ENCODE assay signal across 8 cellular contexts in the genomic region with DNA sequence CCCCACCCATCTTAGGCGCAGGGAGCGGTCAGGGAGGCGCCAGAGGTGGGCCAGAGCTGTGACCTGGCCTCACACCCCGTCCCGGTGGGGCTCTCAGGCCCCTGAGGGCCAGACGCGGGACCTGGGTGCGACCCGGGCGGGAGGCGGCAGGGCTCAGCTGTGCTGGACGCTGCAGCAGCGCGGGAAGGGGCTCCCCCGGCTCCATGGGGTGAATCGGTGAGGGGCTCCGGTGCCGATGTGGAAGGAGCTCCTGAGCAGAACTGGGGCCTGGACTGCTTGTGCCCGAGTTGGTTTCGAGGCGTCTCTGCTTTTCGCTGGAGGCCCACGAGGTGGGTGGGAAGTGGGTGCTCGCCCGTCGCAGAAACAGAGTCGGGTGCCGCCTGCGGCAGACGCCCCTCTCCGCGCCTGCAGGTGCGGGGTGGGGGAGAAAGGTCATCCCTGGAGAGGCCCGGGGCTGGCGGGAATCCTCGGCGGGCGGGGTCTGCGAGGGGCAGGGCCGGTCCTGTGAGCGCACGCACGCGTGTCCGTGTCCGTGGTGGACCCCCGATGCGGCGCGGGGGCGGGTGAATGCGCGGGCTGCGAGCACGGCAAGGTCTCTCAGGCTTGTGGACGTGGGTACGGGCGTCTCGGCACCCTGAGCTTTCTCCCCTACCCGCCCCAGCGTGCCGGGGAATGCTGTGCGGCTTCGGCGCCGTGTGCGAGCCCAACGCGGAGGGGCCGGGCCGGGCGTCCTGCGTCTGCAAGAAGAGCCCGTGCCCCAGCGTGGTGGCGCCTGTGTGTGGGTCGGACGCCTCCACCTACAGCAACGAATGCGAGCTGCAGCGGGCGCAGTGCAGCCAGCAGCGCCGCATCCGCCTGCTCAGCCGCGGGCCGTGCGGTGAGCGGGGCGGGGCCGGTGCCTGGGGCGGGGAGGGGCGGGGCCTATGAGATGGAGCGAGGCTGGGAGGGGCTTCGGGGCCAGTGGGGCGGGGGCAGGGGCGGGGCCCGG. TPM values are rescaled to one million over a fixed set of nuclear protein-coding genes. Genes with fewer than 3 reads are reported as not detected.
DNase-seq lines count a peak whose midpoint lies in the region; ATAC-seq and TF ChIP-seq lines count a peak whose summit lies in the region.

No MANE protein-coding gene starts in this region.

- no peak; the same call in 1 of the 2 replicates for TF ChIP-seq CTCF in C4-2B (conservative IDR thresholded peaks at IDR 0.05)

- WGBS in esophagus, 2 donors = 6% methylated on average over 82 to 97 of the region's 99 CpGs

- H3K27ac Mint-ChIP-seq in naive thymus-derived CD8-positive, alpha-beta T cell = no peak overlapping the region
- H3K27ac Mint-ChIP-seq in stimulated activated naive B cell treated with anti-CD40 and anti-IgM and Interleukin-4, amounts not matched to agents 10 μg/mL and 1 μg/mL and 100 μg/mL, for 72 hours = peak overlapping the region; percentile 67

- no peaks in the 10 kb centered on the region for H3K9me3 ChIP-seq in esophagus (ENCODE audit: control insufficient read depth in 2 of 2, insufficient read depth in 1 of 2, low read depth in 1 of 2, low read length in 1 of 2)

- peak; percentile 40 for ATAC-seq in GM21576 (IDR thresholded peaks at IDR 0.05; ENCODE audit: unreplicated experiment)
- ATAC-seq in activated T-cell treated with anti-CD3 and anti-CD28 coated beads, Interleukin-2, amount 50 U/mL, for 4 hours = peak; percentile 82 to 89
- peak; percentile 93 to 94 for ATAC-seq in naive thymus-derived CD8-positive, alpha-beta T cell
- ATAC-seq in stimulated activated naive B cell treated with anti-CD40 and anti-IgM and Interleukin-4, amounts not matched to agents 10 μg/mL and 1 μg/mL and 100 μg/mL, for 72 hours (replicated peaks) = peak; percentile 53 to 62
- ATAC-seq in HG02571 (IDR thresholded peaks at IDR 0.05; ENCODE audit: unreplicated experiment) = no peak

- H3K4me1 ChIP-seq in esophagus (ENCODE audit: control insufficient read depth in 2 of 2, insufficient read depth in 2 of 2, low read length in 1 of 2) = peaks cover 3 to 13% of the 10 kb centered on the region in 2 donors

- peaks cover 24% of the 10 kb centered on the region for H3K27me3 Mint-ChIP-seq in activated T-cell treated with anti-CD3 and anti-CD28 coated beads, Interleukin-2, amount 50 U/mL, for 4 hours (ENCODE audit: low read depth)
- H3K27me3 Mint-ChIP-seq in naive thymus-derived CD8-positive, alpha-beta T cell = peaks cover 0 to 10% (median 0%) of the 10 kb centered on the region in 5 donors
- peaks cover 20 to 37% of the 10 kb centered on the region in 2 donors for H3K27me3 Mint-ChIP-seq in stimulated activated naive B cell treated with anti-CD40 and anti-IgM and Interleukin-4, amounts not matched to agents 10 μg/mL and 1 μg/mL and 100 μg/mL, for 72 hours

- peaks cover 0 to 17% of the 10 kb centered on the region in 2 donors for H3K36me3 ChIP-seq in esophagus (ENCODE audit: control insufficient read depth in 2 of 2, insufficient read depth in 2 of 2, low read length in 1 of 2)

- no peaks in the 10 kb centered on the region for H3K27me3 ChIP-seq in esophagus (ENCODE audit: control insufficient read depth in 1 of 2, insufficient read depth in 2 of 2, low read length in 2 of 2)

- peak; percentile 81 for DNase-seq in NCI-H748 (lab: John Stamatoyannopoulos, UW; ENCODE audit: unreplicated experiment)
- peak; percentile 73 for DNase-seq in activated T-cell treated with anti-CD3 and anti-CD28 coated beads, Interleukin-2, amount 50 U/mL, for 4 hours
- peak; percentile 68 to 92 (median 83) for DNase-seq in naive thymus-derived CD8-positive, alpha-beta T cell
- no peak for DNase-seq in stimulated activated naive B cell treated with anti-CD40 and anti-IgM and Interleukin-4, amounts not matched to agents 10 μg/mL and 1 μg/mL and 100 μg/mL, for 72 hours

- H3K4me3 Mint-ChIP-seq in activated T-cell treated with anti-CD3 and anti-CD28 coated beads, Interleukin-2, amount 50 U/mL, for 4 hours = peak overlapping the region; percentile 39
- H3K4me3 Mint-ChIP-seq in naive thymus-derived CD8-positive, alpha-beta T cell = peak overlapping the region; percentile 57 to 84 (median 79)
- peak overlapping the region; percentile 75 to 83 for H3K4me3 Mint-ChIP-seq in stimulated activated naive B cell treated with anti-CD40 and anti-IgM and Interleukin-4, amounts not matched to agents 10 μg/mL and 1 μg/mL and 100 μg/mL, for 72 hours

- H3K4me3 ChIP-seq in esophagus (ENCODE audit: low read depth in 1 of 2, low read length in 2 of 2) = peak overlapping the region; percentile 20 to 43

- H3K27ac ChIP-seq in C4-2B = peak overlapping the region; percentile 72
- H3K27ac ChIP-seq in esophagus (ENCODE audit: low read depth in 2 of 2, low read length in 1 of 2) = no peak overlapping the region

- H3K36me3 Mint-ChIP-seq in activated T-cell treated with anti-CD3 and anti-CD28 coated beads, Interleukin-2, amount 50 U/mL, for 4 hours (ENCODE audit: insufficient read depth) = no peaks in the 10 kb centered on the region
- no peaks in the 10 kb centered on the region for H3K36me3 Mint-ChIP-seq in naive thymus-derived CD8-positive, alpha-beta T cell
- peaks cover 32 to 39% of the 10 kb centered on the region in 2 donors for H3K36me3 Mint-ChIP-seq in stimulated activated naive B cell treated with anti-CD40 and anti-IgM and Interleukin-4, amounts not matched to agents 10 μg/mL and 1 μg/mL and 100 μg/mL, for 72 hours

- no peaks in the 10 kb centered on the region for H3K9me3 Mint-ChIP-seq in activated T-cell treated with anti-CD3 and anti-CD28 coated beads, Interleukin-2, amount 50 U/mL, for 4 hours
- H3K9me3 Mint-ChIP-seq in naive thymus-derived CD8-positive, alpha-beta T cell = peaks cover 0 to 8% (median 0%) of the 10 kb centered on the region in 9 donors
- no peaks in the 10 kb centered on the region for H3K9me3 Mint-ChIP-seq in stimulated activated naive B cell treated with anti-CD40 and anti-IgM and Interleukin-4, amounts not matched to agents 10 μg/mL and 1 μg/mL and 100 μg/mL, for 72 hours

- peaks cover 16% of the 10 kb centered on the region for H3K4me1 Mint-ChIP-seq in activated T-cell treated with anti-CD3 and anti-CD28 coated beads, Interleukin-2, amount 50 U/mL, for 4 hours (ENCODE audit: low read depth)
- peaks cover 19 to 32% (median 20%) of the 10 kb centered on the region in 4 donors for H3K4me1 Mint-ChIP-seq in naive thymus-derived CD8-positive, alpha-beta T cell
- peaks cover 41 to 51% of the 10 kb centered on the region in 2 donors for H3K4me1 Mint-ChIP-seq in stimulated activated naive B cell treated with anti-CD40 and anti-IgM and Interleukin-4, amounts not matched to agents 10 μg/mL and 1 μg/mL and 100 μg/mL, for 72 hours

- POLR2A ChIA-PET in naive thymus-derived CD8-positive, alpha-beta T cell (lab: Charles Lee) = interaction anchor here (0.6 to 3.0 kb wide), 12 partner anchors 12 to 331 kb away, joined by 3 to 12 read pairs (median 4); a partner anchor contains a TSS

RNA-seq across cellular contexts. Expression of a gene that starts 20.4 kb away (rescaled TPM):
- total RNA-seq in activated T-cell treated with anti-CD3 and anti-CD28 coated beads, Interleukin-2, amount 50 U/mL, for 4 hours = 10 to 100 TPM; 12.0 to 18.0 (median 15.2) TPM
- 10 to 100 TPM; 17.0 to 40.6 TPM for polyA plus RNA-seq in esophagus
- total RNA-seq in naive thymus-derived CD8-positive, alpha-beta T cell = 1 to 10 TPM; 6.2 to 6.4 TPM
- polyA plus RNA-seq in naive thymus-derived CD8-positive, alpha-beta T cell = under 1 TPM; 0.15 to 0.71 (median 0.47) TPM

RNA-seq across cellular contexts. Expression of a gene that starts 27.0 kb away (rescaled TPM):
- total RNA-seq in activated T-cell treated with anti-CD3 and anti-CD28 coated beads, Interleukin-2, amount 50 U/mL, for 4 hours = 10 to 100 TPM; 22.3 to 23.7 (median 22.9) TPM
- 10 to 100 TPM; 17.8 to 40.7 TPM for polyA plus RNA-seq in esophagus
- total RNA-seq in naive thymus-derived CD8-positive, alpha-beta T cell = 10 to 100 TPM; 30.3 to 30.7 TPM
- polyA plus RNA-seq in naive thymus-derived CD8-positive, alpha-beta T cell = 100 to 1,000 TPM; 133 to 220 (median 217) TPM

RNA-seq across cellular contexts. Expression of a gene that starts 33.8 kb away (rescaled TPM):
- total RNA-seq in activated T-cell treated with anti-CD3 and anti-CD28 coated beads, Interleukin-2, amount 50 U/mL, for 4 hours = under 1 TPM in 1 of 3 donors, not detected in 2; 0.16 TPM
- polyA plus RNA-seq in esophagus = 10 to 100 TPM; 28.2 to 44.2 TPM
- not detected for total RNA-seq in naive thymus-derived CD8-positive, alpha-beta T cell
- not detected for polyA plus RNA-seq in naive thymus-derived CD8-positive, alpha-beta T cell

RNA-seq across cellular contexts. Expression of a gene that starts 40.4 kb away (rescaled TPM):
- 1 to 10 TPM; 1.3 to 3.0 (median 2.7) TPM for total RNA-seq in activated T-cell treated with anti-CD3 and anti-CD28 coated beads, Interleukin-2, amount 50 U/mL, for 4 hours
- 10 to 100 TPM; 15.1 to 20.2 TPM for polyA plus RNA-seq in esophagus
- not detected for total RNA-seq in naive thymus-derived CD8-positive, alpha-beta T cell
- polyA plus RNA-seq in naive thymus-derived CD8-positive, alpha-beta T cell = under 1 TPM in 1 of 3 donors, not detected in 2; 0.85 TPM

RNA-seq across cellular contexts. Expression of a gene that starts 58.4 kb away (rescaled TPM):
- total RNA-seq in activated T-cell treated with anti-CD3 and anti-CD28 coated beads, Interleukin-2, amount 50 U/mL, for 4 hours = not detected
- 1 to 10 TPM in 1 of 2 donors, under 1 TPM in 1; 0.47 to 3.4 TPM for polyA plus RNA-seq in esophagus
- not detected for total RNA-seq in naive thymus-derived CD8-positive, alpha-beta T cell
- polyA plus RNA-seq in naive thymus-derived CD8-positive, alpha-beta T cell = not detected
